Comparison of ENCODE assay signal across 9 cellular contexts in genomic region chr14:71586131-71586893, GRCh38.
A peak's percentile ranks its signal among the peaks of the same experiment; 100 is the strongest.
DNase-seq lines count a peak whose midpoint lies in the region; ATAC-seq, FAIRE-seq and TF ChIP-seq lines count a peak whose summit lies in the region.
"Had no signal": no experiment of that assay in that cellular context is flagged by ENCODE, and none has a peak within 500 bp of the region (broad histone marks: within the 10 kb centered on the region; RNA-seq: fewer than 3 reads in every experiment).

No MANE protein-coding gene starts in this region.

- peak overlapping the region; percentile 67 for H3K4me3 ChIP-seq in BE2C (ENCODE audit: low read depth, low read length)
- peak overlapping the region; percentile 37 for H3K4me3 ChIP-seq in fibroblast of villous mesenchyme (ENCODE audit: low read depth, low read length)
- H3K4me3 ChIP-seq in pancreas, result no peak overlapping the region

- no peaks in the 10 kb centered on the region for H3K9me3 ChIP-seq in BE2C
- H3K9me3 ChIP-seq in pancreas, result peaks cover 0 to 4% (median 0%) of the 10 kb centered on the region in 4 donors

- H3K27me3 ChIP-seq in BE2C, result no peaks in the 10 kb centered on the region
- H3K27me3 ChIP-seq in pancreas, result no peaks in the 10 kb centered on the region

- intact Hi-C loops in pancreas (cut with DNase I), result no loop called here

- DNase-seq in BE2C (peak; percentile 27), NCI-H748 (lab: John Stamatoyannopoulos, UW; ENCODE audit: unreplicated experiment) (peak; percentile 77), fibroblast of villous mesenchyme (ENCODE audit: low read depth) (peak; percentile 65), pancreas (no peak), SKM-1 treated with dmso at 0.1 percent for 144 hours (lab: John Stamatoyannopoulos, UW; ENCODE audit: unreplicated experiment) (no peak), D721Med (ENCODE audit: insufficient read length, low spot score) (no peak)
- DNase-seq: T1000 had no signal

- H3K27ac ChIP-seq in pancreas, result no peak overlapping the region

- peak in 3 of 4 donors; percentile 31 to 60 (median 50) for ATAC-seq in pancreas
- no peak for ATAC-seq in activated CD4-positive, CD25-positive, alpha-beta regulatory T cell treated with anti-CD3 and anti-CD28 coated beads, Interleukin-2, amount 50 U/mL, for 24 hours
- no peak for ATAC-seq in GM19351 (IDR thresholded peaks at IDR 0.05; ENCODE audit: unreplicated experiment)

- no peaks in the 10 kb centered on the region for H3K36me3 ChIP-seq in BE2C
- H3K36me3 ChIP-seq in pancreas, result no peaks in the 10 kb centered on the region

- 67 to 69% methylated on average over 14 of the region's 14 CpGs for WGBS in pancreas, 2 donors

- TF ChIP-seq CTCF in BE2C (IDR thresholded peaks at IDR 0.05; ENCODE audit: low read depth, low read length), result no peak
- TF ChIP-seq CTCF in fibroblast of villous mesenchyme (IDR thresholded peaks at IDR 0.05; ENCODE audit: insufficient read depth, low read depth, low read length), result no peak
- no peak for TF ChIP-seq CTCF in pancreas (IDR thresholded peaks at IDR 0.05)
- no peak for TF ChIP-seq CTCF in D721Med (IDR thresholded peaks at IDR 0.05; ENCODE audit: insufficient read depth, missing control alignments)

- peaks cover 41% of the 10 kb centered on the region for H3K4me1 ChIP-seq in BE2C
- H3K4me1 ChIP-seq in pancreas, result peaks cover 5 to 14% (median 8%) of the 10 kb centered on the region in 3 donors

- FAIRE-seq in pancreas (lab: Jason Lieb, UNC) (no peak), D721Med (lab: Jason Lieb, UNC) (no peak)

Comparison
In these comparisons a context has a peak if more than half of its experiments do, and no peak if none do; other contexts are left out.
1. DNase-seq: peak in BE2C (single experiment), NCI-H748 (single experiment) and fibroblast of villous mesenchyme (single experiment); none in pancreas (0 of 6), SKM-1 treated with dmso at 0.1 percent for 144 hours (single experiment) and D721Med (single experiment).
2. H3K4me3 ChIP-seq: peak in BE2C (single experiment) and fibroblast of villous mesenchyme (single experiment); none in pancreas (0 of 4).
3. ATAC-seq: peak in pancreas (3 of 4); none in activated CD4-positive, CD25-positive, alpha-beta regulatory T cell treated with anti-CD3 and anti-CD28 coated beads, Interleukin-2, amount 50 U/mL, for 24 hours (0 of 2) and GM19351 (single experiment).